ENCODE assay signal across 9 cellular contexts in the genomic region with DNA sequence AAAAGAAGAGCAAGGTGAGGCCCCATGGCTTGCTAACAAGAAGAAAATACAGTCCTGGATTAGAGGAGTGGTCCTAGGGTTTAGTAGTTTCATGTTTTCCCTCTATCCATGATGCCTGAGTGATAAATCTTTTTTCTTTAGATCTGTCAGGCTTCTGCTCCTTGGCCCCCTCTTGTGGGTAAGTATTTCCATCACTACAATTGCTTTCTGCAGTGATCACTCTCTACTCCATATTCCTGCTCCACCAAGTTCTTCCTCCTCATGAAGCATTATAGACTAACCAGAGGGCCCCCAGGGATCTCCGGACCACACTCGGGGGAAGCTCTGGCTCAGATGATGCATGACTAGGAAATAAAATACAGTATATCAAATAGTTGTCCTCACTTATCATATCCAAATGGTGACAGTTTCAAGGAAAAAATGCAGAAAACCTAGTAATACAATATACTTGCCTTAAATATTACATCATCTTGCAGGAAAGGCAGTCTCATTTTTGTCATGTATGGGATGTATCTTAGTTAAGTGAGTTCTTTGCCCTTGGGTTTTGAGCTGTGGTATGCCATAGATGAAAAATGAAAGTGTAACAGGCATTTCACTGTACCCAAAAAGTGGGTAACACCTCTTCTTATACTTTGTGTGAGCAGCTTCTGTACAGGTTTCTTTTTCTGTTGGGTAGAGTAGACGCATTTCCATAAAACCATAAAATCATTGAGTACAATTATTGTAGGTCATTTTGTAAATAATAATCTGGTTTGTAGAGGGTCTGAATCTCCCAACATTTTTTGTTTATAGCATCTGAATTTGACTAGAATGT.
DNase-seq lines count a peak whose midpoint lies in the region; ATAC-seq and TF ChIP-seq lines count a peak whose summit lies in the region.
"Had no signal": no experiment of that assay in that cellular context is flagged by ENCODE, and none has a peak within 500 bp of the region (broad histone marks: within the 10 kb centered on the region; RNA-seq: fewer than 3 reads in every experiment).

No MANE protein-coding gene starts in this region.

- H3K4me1 ChIP-seq in mammary epithelial cell (ENCODE audit: insufficient read depth, low read length): no peaks in the 10 kb centered on the region
- no peaks in the 10 kb centered on the region for H3K4me1 ChIP-seq in vagina
- H3K4me1 ChIP-seq: pancreas had no signal

- peak overlapping the region; percentile 78 for H3K27ac Mint-ChIP-seq in nephron progenitor cell
- no peak overlapping the region for H3K27ac Mint-ChIP-seq in activated naive CD8-positive, alpha-beta T cell treated with anti-CD3 and anti-CD28 coated beads, Interleukin-2, amount 50 U/mL, for 24 hours

- H3K4me3 ChIP-seq in GM06990 (replicated peaks; ENCODE audit: low read depth, low read length) (no peak overlapping the region), mammary epithelial cell (replicated peaks in 1 of 3; ENCODE audit: insufficient read depth in 1 of 3, low read depth in 2 of 3, low read length in 3 of 3) (no peak overlapping the region), vagina (no peak overlapping the region)
- H3K4me3 ChIP-seq: pancreas had no signal

- peaks cover 28% of the 10 kb centered on the region for H3K4me1 Mint-ChIP-seq in nephron progenitor cell
- H3K4me1 Mint-ChIP-seq in activated naive CD8-positive, alpha-beta T cell treated with anti-CD3 and anti-CD28 coated beads, Interleukin-2, amount 50 U/mL, for 24 hours: no peaks in the 10 kb centered on the region

- WGBS in mammary epithelial cell (ENCODE audit: low coverage, missing lambda C conversion rate): 60% methylated on average over 3 of the region's 3 CpGs

- intact Hi-C loops in mammary epithelial cell (cut with micrococcal nuclease): loop anchor here (2.0 to 10.0 kb wide), 3 partner anchors 77 to 475 kb away; no protein-coding TSS in a partner anchor
- intact Hi-C loops in vagina (cut with DNase I): no loop called here

- no peaks in the 10 kb centered on the region for H3K9me3 Mint-ChIP-seq in nephron progenitor cell
- no peaks in the 10 kb centered on the region for H3K9me3 Mint-ChIP-seq in activated naive CD8-positive, alpha-beta T cell treated with anti-CD3 and anti-CD28 coated beads, Interleukin-2, amount 50 U/mL, for 24 hours

- no peaks in the 10 kb centered on the region for H3K27me3 Mint-ChIP-seq in nephron progenitor cell (ENCODE audit: low read depth, poor library complexity)
- peaks cover 2% of the 10 kb centered on the region for H3K27me3 Mint-ChIP-seq in activated naive CD8-positive, alpha-beta T cell treated with anti-CD3 and anti-CD28 coated beads, Interleukin-2, amount 50 U/mL, for 24 hours

- in situ Hi-C loops in mammary epithelial cell (cut with MboI; ENCODE audit: low sequenced_read_pairs in 2 of 2): no loop called here

- ATAC-seq in HG02759 (IDR thresholded peaks at IDR 0.05; ENCODE audit: unreplicated experiment): no peak
- no peak for ATAC-seq in activated naive CD8-positive, alpha-beta T cell treated with anti-CD3 and anti-CD28 coated beads, Interleukin-2, amount 50 U/mL, for 24 hours

- BruUV-seq in mammary epithelial cell (replicated peaks; lab: Mats Ljungman, UMichigan): no TSS peak

- no peaks in the 10 kb centered on the region for H3K36me3 Mint-ChIP-seq in nephron progenitor cell (ENCODE audit: low read depth)
- no peaks in the 10 kb centered on the region for H3K36me3 Mint-ChIP-seq in activated naive CD8-positive, alpha-beta T cell treated with anti-CD3 and anti-CD28 coated beads, Interleukin-2, amount 50 U/mL, for 24 hours (ENCODE audit: low read depth)

- dilution Hi-C loops in mammary epithelial cell (cut with HindIII; ENCODE audit: low sequenced_read_pairs): loop anchor here (5.0 kb wide), 1 partner anchor 52 kb away; no protein-coding TSS in a partner anchor

- no peaks in the 10 kb centered on the region for H3K9me3 ChIP-seq in mammary epithelial cell (replicated peaks; ENCODE audit: insufficient read depth, low read length)
- no peaks in the 10 kb centered on the region for H3K9me3 ChIP-seq in vagina
- H3K9me3 ChIP-seq: pancreas had no signal

- H3K79me2 ChIP-seq in mammary epithelial cell (ENCODE audit: insufficient read depth, low read length): no peaks in the 10 kb centered on the region

- TF ChIP-seq CTCF in GM06990 (IDR thresholded peaks at IDR 0.05; ENCODE audit: insufficient read depth, low read length, poor library complexity, severe bottlenecking) (peak; percentile 37), mammary epithelial cell (conservative IDR thresholded peaks at IDR 0.05 in 1 of 2, IDR thresholded peaks at IDR 0.05 in 1 of 2; ENCODE audit: extremely low read depth in 1 of 2, insufficient read depth in 1 of 2, low read depth in 1 of 2, low read length in 2 of 2) (peak; percentile 29 to 64), nephron progenitor cell (IDR thresholded peaks at IDR 0.05) (peak; percentile 21), vagina (IDR thresholded peaks at IDR 0.05) (no peak)

- no peak overlapping the region for H2AFZ ChIP-seq in mammary epithelial cell (ENCODE audit: low read depth, low read length)

- no peak overlapping the region for H3K4me2 ChIP-seq in mammary epithelial cell (ENCODE audit: insufficient read depth, low read depth, low read length)

- H3K4me3 Mint-ChIP-seq in nephron progenitor cell: no peak overlapping the region
- H3K4me3 Mint-ChIP-seq in activated naive CD8-positive, alpha-beta T cell treated with anti-CD3 and anti-CD28 coated beads, Interleukin-2, amount 50 U/mL, for 24 hours: no peak overlapping the region

- H3K36me3 ChIP-seq in GM06990 (ENCODE audit: control insufficient read depth, insufficient read depth, low read length) (no peaks in the 10 kb centered on the region), mammary epithelial cell (ENCODE audit: insufficient read depth, low read length) (no peaks in the 10 kb centered on the region), vagina (no peaks in the 10 kb centered on the region)
- H3K36me3 ChIP-seq: pancreas had no signal

- H4K20me1 ChIP-seq in mammary epithelial cell (ENCODE audit: insufficient read depth, low read length): no peaks in the 10 kb centered on the region

- no peak overlapping the region for H3K27ac ChIP-seq in mammary epithelial cell (ENCODE audit: insufficient read depth, low read depth, low read length)
- no peak overlapping the region for H3K27ac ChIP-seq in vagina
- H3K27ac ChIP-seq: HL-60, pancreas had no signal

- DNase-seq in GM06990 (ENCODE audit: extremely low read depth, insufficient read length): peak; percentile 0
- peak; percentile 49 to 62 for DNase-seq in Kasumi-1 (lab: John Stamatoyannopoulos, UW)
- peak; percentile 6 for DNase-seq in mammary epithelial cell
- no peak for DNase-seq in nephron progenitor cell
- DNase-seq in activated naive CD8-positive, alpha-beta T cell treated with anti-CD3 and anti-CD28 coated beads, Interleukin-2, amount 50 U/mL, for 24 hours: no peak
- DNase-seq in vagina (ENCODE audit: extremely low spot score in 2 of 2): no peak
- DNase-seq: pancreas had no signal

- no peak overlapping the region for H3K9ac ChIP-seq in mammary epithelial cell (ENCODE audit: insufficient read depth, low read length)

- CTCF ChIA-PET in mammary epithelial cell (lab: Charles Lee; ENCODE audit: low non-redundant PET): no interaction called here

- no peak for TF ChIP-seq POLR2A in vagina (IDR thresholded peaks at IDR 0.05)

- H3K27me3 ChIP-seq in GM06990 (replicated peaks; ENCODE audit: control insufficient read depth, insufficient read depth, low read length): no peaks in the 10 kb centered on the region; the same call in 1 of the 2 replicates
- H3K27me3 ChIP-seq in mammary epithelial cell (ENCODE audit: insufficient read depth, low read length): peaks cover 2% of the 10 kb centered on the region
- H3K27me3 ChIP-seq in vagina: no peaks in the 10 kb centered on the region
- H3K27me3 ChIP-seq: pancreas had no signal

Comparison
In these comparisons a context has a peak if more than half of its experiments do, and no peak if none do; other contexts are left out.
1. DNase-seq: peak in GM06990 (single experiment), Kasumi-1 (2 of 2) and mammary epithelial cell (single experiment); none in nephron progenitor cell (single experiment), activated naive CD8-positive, alpha-beta T cell treated with anti-CD3 and anti-CD28 coated beads, Interleukin-2, amount 50 U/mL, for 24 hours (single experiment) and vagina (0 of 2).
2. CTCF ChIP-seq: peak in GM06990 (single experiment), mammary epithelial cell (2 of 2) and nephron progenitor cell (single experiment); none in vagina (0 of 3).